ENCODE assay signal across 26 cellular contexts in the genomic region with DNA sequence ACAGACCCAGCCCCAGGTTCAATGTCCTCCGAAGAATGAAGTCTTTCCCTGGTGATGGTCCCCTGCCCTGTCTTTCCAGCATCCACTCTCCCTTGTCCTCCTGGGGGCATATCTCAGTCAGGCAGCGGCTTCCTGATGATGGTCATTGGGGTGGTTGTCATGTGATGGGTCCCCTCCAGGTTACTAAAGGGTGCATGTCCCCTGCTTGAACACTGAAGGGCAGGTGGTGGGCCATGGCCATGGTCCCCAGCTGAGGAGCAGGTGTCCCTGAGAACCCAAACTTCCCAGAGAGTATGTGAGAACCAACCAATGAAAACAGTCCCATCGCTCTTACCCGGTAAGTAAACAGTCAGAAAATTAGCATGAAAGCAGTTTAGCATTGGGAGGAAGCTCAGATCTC.
"Had no signal": no experiment of that assay in that cellular context is flagged by ENCODE, and none has a peak within 500 bp of the region (broad histone marks: within the 10 kb centered on the region; RNA-seq: fewer than 3 reads in every experiment).

No MANE protein-coding gene starts in this region.

- H3K27me3 Mint-ChIP-seq: activated CD8-positive, alpha-beta memory T cell treated with anti-CD3 and anti-CD28 coated beads, Interleukin-2, amount 10 ng/mL, durations not matched to agents 7 days and 5 days; activated CD8-positive, alpha-beta T cell treated with anti-CD3 and anti-CD28 coated beads for 36 hours; activated naive CD8-positive, alpha-beta T cell treated with anti-CD3 and anti-CD28 coated beads, Interleukin-2, amount 50 U/mL, for 24 hours had no signal

- ATAC-seq: activated CD8-positive, alpha-beta memory T cell treated with anti-CD3 and anti-CD28 coated beads, Interleukin-2, amount 10 ng/mL, durations not matched to agents 7 days and 5 days; activated CD8-positive, alpha-beta T cell treated with anti-CD3 and anti-CD28 coated beads for 36 hours; activated naive CD8-positive, alpha-beta T cell treated with anti-CD3 and anti-CD28 coated beads, Interleukin-2, amount 50 U/mL, for 24 hours; left ventricle myocardium superior; sciatic nerve; WTC11 had no signal

- H3K27me3 ChIP-seq: ovary, tibial nerve had no signal

- FAIRE-seq: frontal cortex, small intestine had no signal

- H3K27ac Mint-ChIP-seq: activated CD8-positive, alpha-beta memory T cell treated with anti-CD3 and anti-CD28 coated beads, Interleukin-2, amount 10 ng/mL, durations not matched to agents 7 days and 5 days; activated CD8-positive, alpha-beta T cell treated with anti-CD3 and anti-CD28 coated beads for 36 hours; activated naive CD8-positive, alpha-beta T cell treated with anti-CD3 and anti-CD28 coated beads, Interleukin-2, amount 50 U/mL, for 24 hours; dendritic cell treated with granulocyte-macrophage colony-stimulating factor and Interleukin-4, amounts not matched to agents 40 ng/mL and 50 ng/mL, for 4 days; nephron; WTC11 had no signal

- H3K4me1 Mint-ChIP-seq: activated CD8-positive, alpha-beta memory T cell treated with anti-CD3 and anti-CD28 coated beads, Interleukin-2, amount 10 ng/mL, durations not matched to agents 7 days and 5 days; activated naive CD8-positive, alpha-beta T cell treated with anti-CD3 and anti-CD28 coated beads, Interleukin-2, amount 50 U/mL, for 24 hours had no signal

- H3K9me3 ChIP-seq: neutrophil, ovary, prostate gland, tibial nerve had no signal

- H3K27ac ChIP-seq: epithelial cell of prostate, neutrophil, ovary, prostate gland, tibial nerve had no signal

- H3K4me3 Mint-ChIP-seq: activated CD8-positive, alpha-beta memory T cell treated with anti-CD3 and anti-CD28 coated beads, Interleukin-2, amount 10 ng/mL, durations not matched to agents 7 days and 5 days; activated CD8-positive, alpha-beta T cell treated with anti-CD3 and anti-CD28 coated beads for 36 hours; activated naive CD8-positive, alpha-beta T cell treated with anti-CD3 and anti-CD28 coated beads, Interleukin-2, amount 50 U/mL, for 24 hours; dendritic cell treated with granulocyte-macrophage colony-stimulating factor and Interleukin-4, amounts not matched to agents 40 ng/mL and 50 ng/mL, for 4 days; nephron; WTC11 had no signal

- H3K36me3 ChIP-seq: ovary had no signal

- H3K36me3 Mint-ChIP-seq: WTC11 had no signal

- DNase-seq: activated CD4-positive, alpha-beta T cell treated with anti-CD3 and anti-CD28 coated beads for 1 hour; activated CD4-positive, alpha-beta T cell treated with anti-CD3 and anti-CD28 coated beads, Interleukin-2, amount 50 U/mL, for 1 hour; activated CD8-positive, alpha-beta memory T cell treated with anti-CD3 and anti-CD28 coated beads, Interleukin-2, amount 10 ng/mL, durations not matched to agents 7 days and 5 days; activated CD8-positive, alpha-beta T cell treated with anti-CD3 and anti-CD28 coated beads for 36 hours; activated gamma-delta T cell; activated naive CD4-positive, alpha-beta T cell treated with anti-CD3 and anti-CD28 coated beads, Interleukin-2, amount 50 U/mL, for 16 hours; activated naive CD8-positive, alpha-beta T cell treated with anti-CD3 and anti-CD28 coated beads, Interleukin-2, amount 50 U/mL, for 24 hours; activated T-cell treated with anti-CD3 and anti-CD28 coated beads, Interleukin-2, amount 50 U/mL, for 48 hours; amygdala; caudate nucleus; left ventricle myocardium superior; ovary; retina; small intestine; stimulated activated CD4-positive, alpha-beta T cell treated with anti-CD3 and anti-CD28 coated beads, Interleukin-4, amount 100 ng/mL, for 4 hours; stimulated activated naive CD4-positive, alpha-beta T cell; T-helper 2 cell had no signal

- H3K4me3 ChIP-seq: ovary, prostate gland, tibial nerve had no signal

- H3K9me3 Mint-ChIP-seq: activated CD8-positive, alpha-beta T cell treated with anti-CD3 and anti-CD28 coated beads for 36 hours; activated naive CD8-positive, alpha-beta T cell treated with anti-CD3 and anti-CD28 coated beads, Interleukin-2, amount 50 U/mL, for 24 hours; dendritic cell treated with granulocyte-macrophage colony-stimulating factor and Interleukin-4, amounts not matched to agents 40 ng/mL and 50 ng/mL, for 4 days had no signal
